In genomic region chr2:208252766-208253492, GRCh38 we compare ENCODE assay signal across 10 cellular contexts. TPM values are rescaled to one million over a fixed set of nuclear protein-coding genes. Genes with fewer than 3 reads are reported as not detected.
DNase-seq lines count a peak whose midpoint lies in the region; ATAC-seq and TF ChIP-seq lines count a peak whose summit lies in the region.
"Had no signal": no experiment of that assay in that cellular context is flagged by ENCODE, and none has a peak within 500 bp of the region (broad histone marks: within the 10 kb centered on the region; RNA-seq: fewer than 3 reads in every experiment).

No MANE protein-coding gene starts in this region.

- intact Hi-C loops in heart right ventricle (cut with DNase I): loop anchor here in 4 of 10 donors (5.0 to 10.0 kb wide), 5 partner anchors 64 to 148 kb away; no protein-coding TSS in a partner anchor
- intact Hi-C loops in left cardiac atrium (cut with DNase I): loop anchor here in 1 of 2 donors (10.0 kb wide), 1 partner anchor 148 kb away; no protein-coding TSS in a partner anchor
- intact Hi-C loops in adrenal gland (cut with DNase I): loop anchor here (5.0 to 10.0 kb wide), 2 partner anchors 76 to 78 kb away; no protein-coding TSS in a partner anchor
- intact Hi-C loops in lower lobe of right lung (cut with DNase I): no loop called here

- ATAC-seq in heart right ventricle: no peak
- no peak for ATAC-seq in left cardiac atrium
- no peak for ATAC-seq in lower lobe of right lung
- no peak for ATAC-seq in upper lobe of left lung (ENCODE audit: low FRiP score in 2 of 2)
- no peak for ATAC-seq in HG03175 (IDR thresholded peaks at IDR 0.05; ENCODE audit: unreplicated experiment)

- TF ChIP-seq EP300 in upper lobe of left lung (IDR thresholded peaks at IDR 0.05): no peak

- H3K9me3 ChIP-seq in heart right ventricle: no peaks in the 10 kb centered on the region
- no peaks in the 10 kb centered on the region for H3K9me3 ChIP-seq in adrenal gland (replicated peaks in 1 of 3)
- H3K9me3 ChIP-seq in lower lobe of right lung: no peaks in the 10 kb centered on the region
- no peaks in the 10 kb centered on the region for H3K9me3 ChIP-seq in upper lobe of left lung

- H3K27me3 ChIP-seq in heart right ventricle (no peaks in the 10 kb centered on the region), adrenal gland (no peaks in the 10 kb centered on the region), lower lobe of right lung (ENCODE audit: low read depth) (no peaks in the 10 kb centered on the region), upper lobe of left lung (no peaks in the 10 kb centered on the region)

- H3K36me3 ChIP-seq in heart right ventricle (peaks cover 0 to 52% (median 18%) of the 10 kb centered on the region in 9 donors), adrenal gland (replicated peaks in 1 of 2) (peaks cover 0 to 18% of the 10 kb centered on the region in 2 donors), lower lobe of right lung (peaks cover 51% of the 10 kb centered on the region), upper lobe of left lung (peaks cover 0 to 34% (median 16%) of the 10 kb centered on the region in 4 donors)

- TF ChIP-seq POLR2A in adrenal gland (IDR thresholded peaks at IDR 0.05): no peak
- no peak for TF ChIP-seq POLR2A in upper lobe of left lung (IDR thresholded peaks at IDR 0.05)

- no peak for DNase-seq in heart right ventricle
- DNase-seq in left cardiac atrium: no peak
- DNase-seq in adrenal gland: no peak
- no peak for DNase-seq in lower lobe of right lung
- DNase-seq in upper lobe of left lung: no peak
- no peak for DNase-seq in NCI-H774 (lab: John Stamatoyannopoulos, UW)
- no peak for DNase-seq in AG08396 (ENCODE audit: low spot score)
- DNase-seq: amygdala, NCI-H345 had no signal

- peak overlapping the region in 7 of 10 donors; percentile 2 to 91 (median 80) for H3K27ac ChIP-seq in heart right ventricle
- H3K27ac ChIP-seq in adrenal gland: peak overlapping the region; percentile 61 to 95 (median 69)
- H3K27ac ChIP-seq in lower lobe of right lung: peak overlapping the region; percentile 66
- peak overlapping the region; percentile 78 to 90 (median 84) for H3K27ac ChIP-seq in upper lobe of left lung

- TF ChIP-seq CTCF in heart right ventricle (IDR thresholded peaks at IDR 0.05) (no peak), adrenal gland (IDR thresholded peaks at IDR 0.05) (no peak), lower lobe of right lung (IDR thresholded peaks at IDR 0.05) (no peak), upper lobe of left lung (IDR thresholded peaks at IDR 0.05) (no peak)

- 64 to 71% methylated on average over 2 of the region's 2 CpGs for WGBS in heart right ventricle, 2 donors
- WGBS in adrenal gland, 4 donors: 48 to 54% (median 50%) methylated on average over 2 of the region's 2 CpGs
- 58 to 62% methylated on average over 2 of the region's 2 CpGs for WGBS in upper lobe of left lung, 2 donors

- H3K4me1 ChIP-seq in heart right ventricle: peaks cover 0 to 59% (median 27%) of the 10 kb centered on the region in 9 donors
- H3K4me1 ChIP-seq in adrenal gland (replicated peaks in 1 of 2): peaks cover 48 to 55% of the 10 kb centered on the region in 2 donors
- peaks cover 54% of the 10 kb centered on the region for H3K4me1 ChIP-seq in lower lobe of right lung
- H3K4me1 ChIP-seq in upper lobe of left lung: peaks cover 31 to 47% (median 40%) of the 10 kb centered on the region in 4 donors

- H3K4me3 ChIP-seq in heart right ventricle: peak overlapping the region in 9 of 10 donors; percentile 71 to 93 (median 84)
- H3K4me3 ChIP-seq in adrenal gland: peak overlapping the region in 2 of 4 donors; percentile 72 to 94
- peak overlapping the region; percentile 74 for H3K4me3 ChIP-seq in lower lobe of right lung
- H3K4me3 ChIP-seq in upper lobe of left lung: peak overlapping the region in 3 of 4 donors; percentile 96 to 97 (median 96)

RNA-seq across cellular contexts. Expression of gene IDH1, which starts 1.9 kb away (rescaled TPM):
- total RNA-seq in heart right ventricle (10 to 100 TPM; 18.5 to 71.3 (median 32.0) TPM), left cardiac atrium (10 to 100 TPM; 36.5 to 79.9 TPM), adrenal gland (100 to 1,000 TPM; 337 to 562 (median 488) TPM), lower lobe of right lung (152 TPM), upper lobe of left lung (100 to 1,000 TPM in 3 of 6 donors, 10 to 100 TPM in 3; 44.5 to 148 (median 89.6) TPM)
- polyA plus RNA-seq in heart right ventricle (10 to 100 TPM; 15.3 to 20.6 TPM), adrenal gland (100 to 1,000 TPM in 2 of 3 donors, 10 to 100 TPM in 1; 82.8 to 525 (median 117) TPM)

RNA-seq across cellular contexts. Expression of gene PIKFYVE, which starts 13.1 kb away (rescaled TPM):
- 10 to 100 TPM; 12.9 to 24.8 (median 18.4) TPM for total RNA-seq in heart right ventricle
- polyA plus RNA-seq in heart right ventricle: 1 to 10 TPM; 2.6 to 6.4 TPM
- 10 to 100 TPM; 17.2 to 18.6 TPM for total RNA-seq in left cardiac atrium
- 10 to 100 TPM; 15.4 to 29.7 (median 25.9) TPM for total RNA-seq in adrenal gland
- 10 to 100 TPM in 1 of 3 donors, 1 to 10 TPM in 2; 5.1 to 17.8 (median 7.4) TPM for polyA plus RNA-seq in adrenal gland
- 27.8 TPM for total RNA-seq in lower lobe of right lung
- total RNA-seq in upper lobe of left lung: 10 to 100 TPM; 20.1 to 48.2 (median 25.1) TPM
